ENCODE assay signal across 33 cellular contexts in genomic region chr20:60820918-60821317, GRCh38.
DNase-seq lines count a peak whose midpoint lies in the region; ATAC-seq, FAIRE-seq and TF ChIP-seq lines count a peak whose summit lies in the region.
"Had no signal": no experiment of that assay in that cellular context is flagged by ENCODE, and none has a peak within 500 bp of the region (broad histone marks: within the 10 kb centered on the region; RNA-seq: fewer than 3 reads in every experiment).

No MANE protein-coding gene starts in this region.

- H3K36me3 ChIP-seq in endodermal cell (ENCODE audit: control insufficient read depth, insufficient read depth, low read length), result no peaks in the 10 kb centered on the region
- H3K36me3 ChIP-seq: left lung, MG63, ovary, SJSA1, WERI-Rb-1 had no signal

- H3K9me3 Mint-ChIP-seq in activated T-cell treated with anti-CD3 and anti-CD28 coated beads, Interleukin-2, amount 50 U/mL, for 72 hours, result peaks cover 4 to 7% of the 10 kb centered on the region in 2 donors
- no peaks in the 10 kb centered on the region for H3K9me3 Mint-ChIP-seq in endodermal cell
- H3K9me3 Mint-ChIP-seq: type B pancreatic cell had no signal

- DNase-seq in activated T-cell treated with anti-CD3 and anti-CD28 coated beads, Interleukin-2, amount 50 U/mL, for 72 hours, result peak; percentile 3 to 14
- DNase-seq in activated T-cell treated with anti-CD3 and anti-CD28 coated beads for 4 hours (no peak), HTR-8/SVneo (ENCODE audit: insufficient read length, low spot score) (no peak), NB4 (ENCODE audit: low read depth) (peak; percentile 40), endodermal cell (no peak)
- peak; percentile 4 for DNase-seq in stimulated activated CD8-positive, alpha-beta memory T cell treated with anti-CD3 and anti-CD28 coated beads, Interleukin-12 subunit alpha, Interleukin-12 subunit beta, amount 100 ng/mL, for 1 hour (ENCODE audit: low read depth)
- DNase-seq: activated CD4-positive, alpha-beta T cell treated with anti-CD3 and anti-CD28 coated beads, Interleukin-2, amount 50 U/mL, for 4 hours; activated naive CD4-positive, alpha-beta T cell treated with anti-CD3 and anti-CD28 coated beads, Interleukin-2, amount 50 U/mL, for 16 hours; body of pancreas; C1 segment of cervical spinal cord; Caco-2; DMS53; H7; head of caudate nucleus; islet precursor cell; KG1; left lung; mesenchymal stem cell; MG63; NCI-H1436 treated with DMSO at 0.1 percent for 48 hours; NCI-H226; NCI-H69; nephron progenitor cell; ovary; substantia nigra; WERI-Rb-1 had no signal

- H3K9ac ChIP-seq in endodermal cell (ENCODE audit: extremely low read depth, low read length, poor library complexity, severe bottlenecking), result no peak overlapping the region

- H3K4me3 ChIP-seq in NB4 (ENCODE audit: low read depth, low read length) (no peak overlapping the region), endodermal cell (ENCODE audit: low read length) (no peak overlapping the region)
- H3K4me3 ChIP-seq: body of pancreas, left lung, MG63, ovary, SJSA1, skin epidermis had no signal

- peaks cover 17% of the 10 kb centered on the region for H3K27me3 Mint-ChIP-seq in activated T-cell treated with anti-CD3 and anti-CD28 coated beads, Interleukin-2, amount 50 U/mL, for 72 hours (ENCODE audit: low read depth)
- H3K27me3 Mint-ChIP-seq in endodermal cell (ENCODE audit: insufficient read depth), result peaks cover 15% of the 10 kb centered on the region

- no peak overlapping the region for H3K27ac ChIP-seq in endodermal cell (ENCODE audit: low read depth, low read length)
- H3K27ac ChIP-seq: body of pancreas, left lung, ovary, RWPE1, SJSA1, skin epidermis, WERI-Rb-1 had no signal

- no peak overlapping the region for H3K4me3 Mint-ChIP-seq in activated T-cell treated with anti-CD3 and anti-CD28 coated beads, Interleukin-2, amount 50 U/mL, for 72 hours
- no peak overlapping the region for H3K4me3 Mint-ChIP-seq in endodermal cell
- H3K4me3 Mint-ChIP-seq: central memory CD8-positive, alpha-beta T cell; nephron progenitor cell; type B pancreatic cell had no signal

- H3K9me3 ChIP-seq in endodermal cell (ENCODE audit: control insufficient read depth, low read length), result no peaks in the 10 kb centered on the region
- H3K9me3 ChIP-seq: body of pancreas, Caco-2, left lung, MG63, ovary, SJSA1 had no signal

- no peaks in the 10 kb centered on the region for H3K27me3 ChIP-seq in endodermal cell (ENCODE audit: control insufficient read depth, insufficient read depth, low read length, poor library complexity, severe bottlenecking)
- H3K27me3 ChIP-seq: body of pancreas, MG63, ovary, SJSA1 had no signal

- ATAC-seq in activated T-cell treated with anti-CD3 and anti-CD28 coated beads, Interleukin-2, amount 50 U/mL, for 72 hours (replicated peaks in 1 of 2), result peak; percentile 47 to 66
- ATAC-seq in HG03280 (IDR thresholded peaks at IDR 0.05; ENCODE audit: unreplicated experiment), result no peak
- ATAC-seq: body of pancreas, left lung had no signal

- H3K27ac Mint-ChIP-seq in activated T-cell treated with anti-CD3 and anti-CD28 coated beads, Interleukin-2, amount 50 U/mL, for 72 hours, result no peak overlapping the region
- no peak overlapping the region for H3K27ac Mint-ChIP-seq in endodermal cell
- H3K27ac Mint-ChIP-seq: nephron progenitor cell, type B pancreatic cell had no signal

- H3K4me1 Mint-ChIP-seq in activated T-cell treated with anti-CD3 and anti-CD28 coated beads, Interleukin-2, amount 50 U/mL, for 72 hours (ENCODE audit: low read depth), result peaks cover 8% of the 10 kb centered on the region
- H3K4me1 Mint-ChIP-seq in endodermal cell, result peaks cover 15% of the 10 kb centered on the region
- H3K4me1 Mint-ChIP-seq: central memory CD8-positive, alpha-beta T cell had no signal

- TF ChIP-seq CTCF in NB4 (IDR thresholded peaks at IDR 0.05; ENCODE audit: low read depth, low read length) (no peak), endodermal cell (conservative IDR thresholded peaks at IDR 0.05) (no peak)

- no peak for TF ChIP-seq POLR2A in NB4 (IDR thresholded peaks at IDR 0.05; ENCODE audit: extremely low read depth, insufficient read length)

- peaks cover 4% of the 10 kb centered on the region for H3K4me1 ChIP-seq in endodermal cell (ENCODE audit: control insufficient read depth, insufficient read depth, low read length)
- H3K4me1 ChIP-seq: body of pancreas, Caco-2, left lung, SJSA1 had no signal

- peak; percentile 89 for FAIRE-seq in HTR-8/SVneo (lab: Jason Lieb, UNC)
- FAIRE-seq: G401.6 had no signal

- WGBS in endodermal cell (ENCODE audit: insufficient coverage in 1 of 2, insufficient read length in 1 of 2), 2 experiments, result 91 to 97% methylated on average over 5 of the region's 5 CpGs

- H3K36me3 Mint-ChIP-seq in activated T-cell treated with anti-CD3 and anti-CD28 coated beads, Interleukin-2, amount 50 U/mL, for 72 hours (ENCODE audit: insufficient read depth in 2 of 2), result peaks cover 0 to 5% of the 10 kb centered on the region in 2 donors
- H3K36me3 Mint-ChIP-seq in endodermal cell (ENCODE audit: low read depth), result no peaks in the 10 kb centered on the region
- H3K36me3 Mint-ChIP-seq: type B pancreatic cell had no signal

Comparison
In these comparisons a context has a peak if more than half of its experiments do, and no peak if none do; other contexts are left out.
1. DNase-seq: peak in activated T-cell treated with anti-CD3 and anti-CD28 coated beads, Interleukin-2, amount 50 U/mL, for 72 hours (2 of 2), NB4 (single experiment) and stimulated activated CD8-positive, alpha-beta memory T cell treated with anti-CD3 and anti-CD28 coated beads, Interleukin-12 subunit alpha, Interleukin-12 subunit beta, amount 100 ng/mL, for 1 hour (single experiment); none in activated T-cell treated with anti-CD3 and anti-CD28 coated beads for 4 hours (single experiment), HTR-8/SVneo (single experiment) and endodermal cell (single experiment).